In genomic region chr1:229286099-229286766, GRCh38 we compare ENCODE assay signal across 19 cellular contexts. TPM values are rescaled to one million over a fixed set of nuclear protein-coding genes. Genes with fewer than 3 reads are reported as not detected.
DNase-seq lines count a peak whose midpoint lies in the region; ATAC-seq, FAIRE-seq and TF ChIP-seq lines count a peak whose summit lies in the region.
"Had no signal": no experiment of that assay in that cellular context is flagged by ENCODE, and none has a peak within 500 bp of the region (broad histone marks: within the 10 kb centered on the region; RNA-seq: fewer than 3 reads in every experiment).

No MANE protein-coding gene starts in this region.

- TF ChIP-seq CTCF in astrocyte (IDR thresholded peaks at IDR 0.05; ENCODE audit: insufficient read depth, low read depth, low read length): no peak

- no peak overlapping the region for H3K4me3 Mint-ChIP-seq in activated CD4-positive, alpha-beta T cell treated with anti-CD3 and anti-CD28 coated beads for 36 hours
- no peak overlapping the region for H3K4me3 Mint-ChIP-seq in astrocyte (ENCODE audit: unreplicated experiment)

- H3K27me3 Mint-ChIP-seq in activated CD4-positive, alpha-beta T cell treated with anti-CD3 and anti-CD28 coated beads for 36 hours: no peaks in the 10 kb centered on the region
- H3K27me3 Mint-ChIP-seq in astrocyte (ENCODE audit: low read depth, unreplicated experiment): no peaks in the 10 kb centered on the region
- H3K27me3 Mint-ChIP-seq: T-cell had no signal

- POLR2A ChIA-PET in activated CD4-positive, alpha-beta T cell treated with anti-CD3 and anti-CD28 coated beads for 36 hours (lab: Charles Lee): no interaction called here

- no peaks in the 10 kb centered on the region for H3K36me3 ChIP-seq in astrocyte (ENCODE audit: insufficient read depth, low read length)
- H3K36me3 ChIP-seq in SJCRH30: no peaks in the 10 kb centered on the region; the same call in 1 of the 2 replicates

- TF ChIP-seq POLR2A in GM12891 (IDR thresholded peaks at IDR 0.05; ENCODE audit: low read depth, low read length): no peak

- H3K9me3 Mint-ChIP-seq in activated CD4-positive, alpha-beta T cell treated with anti-CD3 and anti-CD28 coated beads for 36 hours (ENCODE audit: low read depth): no peaks in the 10 kb centered on the region
- peaks cover 2% of the 10 kb centered on the region for H3K9me3 Mint-ChIP-seq in astrocyte (ENCODE audit: unreplicated experiment)
- H3K9me3 Mint-ChIP-seq: T-cell had no signal

- peaks cover 53% of the 10 kb centered on the region for H3K79me2 ChIP-seq in astrocyte (ENCODE audit: insufficient read depth, low read length)

- CTCF ChIA-PET in activated CD4-positive, alpha-beta T cell treated with anti-CD3 and anti-CD28 coated beads for 36 hours (lab: Charles Lee): no interaction called here

- H3K27ac ChIP-seq in astrocyte (ENCODE audit: low read depth, low read length) (no peak overlapping the region), SJCRH30 (no peak overlapping the region)
- H3K27ac ChIP-seq: HL-60, transverse colon had no signal

- H3K4me1 Mint-ChIP-seq in activated CD4-positive, alpha-beta T cell treated with anti-CD3 and anti-CD28 coated beads for 36 hours: peaks cover 36% of the 10 kb centered on the region
- peaks cover 21% of the 10 kb centered on the region for H3K4me1 Mint-ChIP-seq in astrocyte (ENCODE audit: low read depth, unreplicated experiment)

- no peak overlapping the region for H3K9ac ChIP-seq in astrocyte (ENCODE audit: low read length)

- H3K27me3 ChIP-seq in astrocyte (ENCODE audit: insufficient read depth, low read length) (no peaks in the 10 kb centered on the region), SJCRH30 (no peaks in the 10 kb centered on the region)
- H3K27me3 ChIP-seq: heart right ventricle, transverse colon had no signal

- H3K36me3 Mint-ChIP-seq in activated CD4-positive, alpha-beta T cell treated with anti-CD3 and anti-CD28 coated beads for 36 hours (ENCODE audit: low read depth): peaks cover 30% of the 10 kb centered on the region
- peaks cover 19% of the 10 kb centered on the region for H3K36me3 Mint-ChIP-seq in astrocyte (ENCODE audit: low read depth, unreplicated experiment)

- peak; percentile 42 for ATAC-seq in activated CD4-positive, alpha-beta T cell treated with anti-CD3 and anti-CD28 coated beads for 36 hours
- ATAC-seq: heart right ventricle, T-cell had no signal

- FAIRE-seq in GM12891 (lab: Jason Lieb, UNC): peak; percentile 38
- FAIRE-seq in astrocyte (lab: Jason Lieb, UNC): peak; percentile 73
- FAIRE-seq in islet of Langerhans (lab: Jason Lieb, UNC): peak; percentile 70

- H3K27ac Mint-ChIP-seq in activated CD4-positive, alpha-beta T cell treated with anti-CD3 and anti-CD28 coated beads for 36 hours: no peak overlapping the region
- H3K27ac Mint-ChIP-seq in astrocyte (ENCODE audit: unreplicated experiment): no peak overlapping the region

- H2AFZ ChIP-seq in astrocyte (ENCODE audit: low read depth, low read length): no peak overlapping the region

- no peaks in the 10 kb centered on the region for H3K9me3 ChIP-seq in astrocyte (ENCODE audit: insufficient read depth, low read depth, low read length)
- no peaks in the 10 kb centered on the region for H3K9me3 ChIP-seq in SJCRH30 (replicated peaks)
- H3K9me3 ChIP-seq: transverse colon had no signal

- peaks cover under 1% of the 10 kb centered on the region for H3K4me1 ChIP-seq in astrocyte (ENCODE audit: insufficient read depth, low read length)
- no peaks in the 10 kb centered on the region for H3K4me1 ChIP-seq in SJCRH30

- H3K4me2 ChIP-seq in astrocyte (ENCODE audit: low read length): no peak overlapping the region

- peaks cover 59% of the 10 kb centered on the region for H4K20me1 ChIP-seq in astrocyte (ENCODE audit: insufficient read depth, low read length)

- intact Hi-C loops in activated CD4-positive, alpha-beta T cell treated with anti-CD3 and anti-CD28 coated beads for 36 hours (cut with DNase I, micrococcal nuclease): loop anchor here (1.0 to 5.0 kb wide), 2 partner anchors 56 to 155 kb away; partner anchors contain the start of gene CCSAP (in 1 of the 2)

- no peak overlapping the region for H3K4me3 ChIP-seq in astrocyte (ENCODE audit: insufficient read depth, low read depth, low read length)
- H3K4me3 ChIP-seq in SJCRH30: no peak overlapping the region
- H3K4me3 ChIP-seq: heart right ventricle, transverse colon had no signal

- no peak for DNase-seq in activated CD4-positive, alpha-beta T cell treated with anti-CD3 and anti-CD28 coated beads for 36 hours
- DNase-seq in activated CD4-positive, alpha-beta T cell treated with anti-CD3 and anti-CD28 coated beads for 1 hour: no peak
- DNase-seq in GM12891 (ENCODE audit: insufficient read length, low spot score) (no peak), astrocyte (ENCODE audit: low read depth) (no peak), anterior cingulate cortex (lab: John Stamatoyannopoulos, UW) (no peak), SJCRH30 (no peak)
- no peak for DNase-seq in activated effector memory CD4-positive, alpha-beta T cell treated with anti-CD3 and anti-CD28 coated beads, Interleukin-2, amount 50 U/mL, for 16 hours
- DNase-seq: 8988T, GF-D8, heart right ventricle, islet precursor cell, MV-4-11, NCI-H2081, NCI-H510A treated with DMSO at 0.1 percent for 48 hours, SHP77, T-cell, transverse colon had no signal

TF ChIP-seq in GM12891, 5 proteins besides CTCF, POLR2A, EP300 and RAD21:
- TF ChIP-seq TAF1 (IDR thresholded peaks at IDR 0.05; ENCODE audit: low read depth, low read length) (no peak), POU2F2 (IDR thresholded peaks at IDR 0.05; ENCODE audit: low read depth, low read length) (no peak), PAX5 (IDR thresholded peaks at IDR 0.05; ENCODE audit: insufficient read depth, low read length, severe bottlenecking) (no peak), SPI1 (IDR thresholded peaks at IDR 0.05; ENCODE audit: low read depth, low read length) (no peak), POLR2AphosphoS5 (IDR thresholded peaks at IDR 0.05; ENCODE audit: low read depth, low read length) (no peak)

RNA-seq across cellular contexts. Expression of gene RAB4A, which starts 15.3 kb away (rescaled TPM):
- 10 to 100 TPM; 22.1 to 24.0 TPM for total RNA-seq in activated CD4-positive, alpha-beta T cell treated with anti-CD3 and anti-CD28 coated beads for 36 hours
- polyA plus RNA-seq in GM12891 (2012; ENCODE audit: low read depth, missing spikeins): 19.9 TPM
- 55.0 and 58.6 TPM in 2 replicates for total RNA-seq in astrocyte
- total RNA-seq in SJCRH30 (2014; rRNA removed; shearing (Covaris generic)): 28.5 and 31.3 TPM in 2 replicates

RNA-seq across cellular contexts. Expression of gene CCSAP, which starts 56.6 kb away (rescaled TPM):
- 1 to 10 TPM; 7.9 to 8.4 TPM for total RNA-seq in activated CD4-positive, alpha-beta T cell treated with anti-CD3 and anti-CD28 coated beads for 36 hours
- polyA plus RNA-seq in GM12891 (2012; ENCODE audit: low read depth, missing spikeins): 2.1 TPM
- 7.6 and 8.0 TPM in 2 replicates for total RNA-seq in astrocyte
- total RNA-seq in SJCRH30 (2014; rRNA removed; shearing (Covaris generic)): 33.5 and 39.0 TPM in 2 replicates
